In genomic region chr1:52056110-52056936, GRCh38 we compare ENCODE assay signal across 1 cellular context.
TF ChIP-seq lines count a peak whose summit lies in the region.

BTF3L4 (plus strand) TSS chr1:52056295; CDS start chr1:52059848, 3,553 bp downstream.

TF ChIP-seq in HepG2, 621 proteins besides CTCF, POLR2A, EP300 and RAD21 (continued from another document and continues in another):
- TF ChIP-seq, protein P1, sequence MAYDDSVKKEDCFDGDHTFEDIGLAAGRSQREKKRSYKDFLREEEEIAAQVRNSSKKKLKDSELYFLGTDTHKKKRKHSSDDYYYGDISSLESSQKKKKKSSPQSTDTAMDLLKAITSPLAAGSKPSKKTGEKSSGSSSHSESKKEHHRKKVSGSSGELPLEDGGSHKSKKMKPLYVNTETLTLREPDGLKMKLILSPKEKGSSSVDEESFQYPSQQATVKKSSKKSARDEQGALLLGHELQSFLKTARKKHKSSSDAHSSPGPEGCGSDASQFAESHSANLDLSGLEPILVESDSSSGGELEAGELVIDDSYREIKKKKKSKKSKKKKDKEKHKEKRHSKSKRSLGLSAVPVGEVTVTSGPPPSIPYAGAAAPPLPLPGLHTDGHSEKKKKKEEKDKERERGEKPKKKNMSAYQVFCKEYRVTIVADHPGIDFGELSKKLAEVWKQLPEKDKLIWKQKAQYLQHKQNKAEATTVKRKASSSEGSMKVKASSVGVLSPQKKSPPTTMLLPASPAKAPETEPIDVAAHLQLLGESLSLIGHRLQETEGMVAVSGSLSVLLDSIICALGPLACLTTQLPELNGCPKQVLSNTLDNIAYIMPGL (CRISPR knock-in tag; IDR thresholded peaks at IDR 0.05; ENCODE audit: borderline replicate concordance in 1 of 2, low read depth in 1 of 2), result peak in 1 of 2 experiments; percentile 55; a peak in 3 of 4 replicates
- TF ChIP-seq SP4 (CRISPR knock-in tag; IDR thresholded peaks at IDR 0.05), result peak; percentile 50
- no peak for TF ChIP-seq ZSCAN22 (CRISPR knock-in tag; IDR thresholded peaks at IDR 0.05)
- 0 out of 2 replicates have a peak, but pooled peaks have one; percentile 52 for TF ChIP-seq ZNF564 (CRISPR knock-in tag; IDR thresholded peaks at IDR 0.05)
- TF ChIP-seq SNAPC5 (CRISPR knock-in tag; IDR thresholded peaks at IDR 0.05; ENCODE audit: borderline replicate concordance), result no peak
- TF ChIP-seq, protein P2, sequence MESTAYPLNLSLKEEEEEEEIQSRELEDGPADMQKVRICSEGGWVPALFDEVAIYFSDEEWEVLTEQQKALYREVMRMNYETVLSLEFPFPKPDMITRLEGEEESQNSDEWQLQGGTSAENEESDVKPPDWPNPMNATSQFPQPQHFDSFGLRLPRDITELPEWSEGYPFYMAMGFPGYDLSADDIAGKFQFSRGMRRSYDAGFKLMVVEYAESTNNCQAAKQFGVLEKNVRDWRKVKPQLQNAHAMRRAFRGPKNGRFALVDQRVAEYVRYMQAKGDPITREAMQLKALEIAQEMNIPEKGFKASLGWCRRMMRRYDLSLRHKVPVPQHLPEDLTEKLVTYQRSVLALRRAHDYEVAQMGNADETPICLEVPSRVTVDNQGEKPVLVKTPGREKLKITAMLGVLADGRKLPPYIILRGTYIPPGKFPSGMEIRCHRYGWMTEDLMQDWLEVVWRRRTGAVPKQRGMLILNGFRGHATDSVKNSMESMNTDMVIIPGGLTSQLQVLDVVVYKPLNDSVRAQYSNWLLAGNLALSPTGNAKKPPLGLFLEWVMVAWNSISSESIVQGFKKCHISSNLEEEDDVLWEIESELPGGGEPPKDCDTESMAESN (CRISPR knock-in tag; conservative IDR thresholded peaks at IDR 0.05), result peak; percentile 79; the same call in 1 of the 2 replicates
- TF ChIP-seq ETV6 (CRISPR knock-in tag; conservative IDR thresholded peaks at IDR 0.05), result no peak
- TF ChIP-seq ZNF446 (CRISPR knock-in tag; IDR thresholded peaks at IDR 0.05), result no peak
- peak; percentile 43; the same call in 1 of the 2 replicates for TF ChIP-seq ZNF572 (CRISPR knock-in tag; IDR thresholded peaks at IDR 0.05)
- TF ChIP-seq, protein P3, sequence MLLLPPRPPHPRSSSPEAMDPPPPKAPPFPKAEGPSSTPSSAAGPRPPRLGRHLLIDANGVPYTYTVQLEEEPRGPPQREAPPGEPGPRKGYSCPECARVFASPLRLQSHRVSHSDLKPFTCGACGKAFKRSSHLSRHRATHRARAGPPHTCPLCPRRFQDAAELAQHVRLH (CRISPR knock-in tag; IDR thresholded peaks at IDR 0.05; ENCODE audit: borderline replicate concordance, low read depth), result peak; percentile 60; the same call in 1 of the 2 replicates
- no peak for TF ChIP-seq RFX1 (IDR thresholded peaks at IDR 0.05)
- TF ChIP-seq ZNF782 (CRISPR knock-in tag; IDR thresholded peaks at IDR 0.05; ENCODE audit: borderline replicate concordance), result no peak
- peak; percentile 64 for TF ChIP-seq TEAD3 (CRISPR knock-in tag; optimal IDR thresholded peaks at IDR 0.05; ENCODE audit: borderline replicate concordance)
- TF ChIP-seq EED (CRISPR knock-in tag; IDR thresholded peaks at IDR 0.05), result peak; percentile 82
- peak; percentile 14; the same call in 1 of the 2 replicates for TF ChIP-seq ZNF253 (CRISPR knock-in tag; IDR thresholded peaks at IDR 0.05; ENCODE audit: borderline replicate concordance)
- TF ChIP-seq TEF (CRISPR knock-in tag; IDR thresholded peaks at IDR 0.05), result no peak
- no peak for TF ChIP-seq ZBTB1 (CRISPR knock-in tag; IDR thresholded peaks at IDR 0.05; ENCODE audit: borderline replicate concordance)
- TF ChIP-seq, protein P4, sequence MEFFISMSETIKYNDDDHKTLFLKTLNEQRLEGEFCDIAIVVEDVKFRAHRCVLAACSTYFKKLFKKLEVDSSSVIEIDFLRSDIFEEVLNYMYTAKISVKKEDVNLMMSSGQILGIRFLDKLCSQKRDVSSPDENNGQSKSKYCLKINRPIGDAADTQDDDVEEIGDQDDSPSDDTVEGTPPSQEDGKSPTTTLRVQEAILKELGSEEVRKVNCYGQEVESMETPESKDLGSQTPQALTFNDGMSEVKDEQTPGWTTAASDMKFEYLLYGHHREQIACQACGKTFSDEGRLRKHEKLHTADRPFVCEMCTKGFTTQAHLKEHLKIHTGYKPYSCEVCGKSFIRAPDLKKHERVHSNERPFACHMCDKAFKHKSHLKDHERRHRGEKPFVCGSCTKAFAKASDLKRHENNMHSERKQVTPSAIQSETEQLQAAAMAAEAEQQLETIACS (CRISPR knock-in tag; IDR thresholded peaks at IDR 0.05), result no peak
- TF ChIP-seq CHCHD3 (CRISPR knock-in tag; IDR thresholded peaks at IDR 0.05), result 0 out of 2 replicates have a peak, but pooled peaks have one; percentile 28
- TF ChIP-seq TBX3 (IDR thresholded peaks at IDR 0.05; ENCODE audit: borderline replicate concordance), result no peak
- no peak for TF ChIP-seq CREB3 (CRISPR knock-in tag; IDR thresholded peaks at IDR 0.05)
- TF ChIP-seq RBM22 (optimal IDR thresholded peaks at IDR 0.05; ENCODE audit: low read length), result no peak
- peak; percentile 84 for TF ChIP-seq ZFY (CRISPR knock-in tag; IDR thresholded peaks at IDR 0.05)
- TF ChIP-seq, protein P5, sequence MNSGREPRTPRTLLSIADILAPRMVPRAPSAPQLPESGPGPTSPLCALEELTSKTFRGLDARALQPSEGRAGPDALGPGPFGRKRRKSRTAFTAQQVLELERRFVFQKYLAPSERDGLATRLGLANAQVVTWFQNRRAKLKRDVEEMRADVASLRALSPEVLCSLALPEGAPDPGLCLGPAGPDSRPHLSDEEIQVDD (CRISPR knock-in tag; IDR thresholded peaks at IDR 0.05; ENCODE audit: borderline replicate concordance), result peak; percentile 73
- no peak for TF ChIP-seq ZNF652 (CRISPR knock-in tag; IDR thresholded peaks at IDR 0.05; ENCODE audit: borderline replicate concordance, low read depth)
- TF ChIP-seq FOXM1 (CRISPR knock-in tag; IDR thresholded peaks at IDR 0.05), result no peak
- no peak for TF ChIP-seq ATF5 (CRISPR knock-in tag; IDR thresholded peaks at IDR 0.05; ENCODE audit: low read depth)
- no peak for TF ChIP-seq SMC3 (IDR thresholded peaks at IDR 0.05; ENCODE audit: low read length)
- 0 out of 2 replicates have a peak, but pooled peaks have one; percentile 6 for TF ChIP-seq ZNF615 (CRISPR knock-in tag; IDR thresholded peaks at IDR 0.05; ENCODE audit: borderline replicate concordance)
- TF ChIP-seq SUZ12 (IDR thresholded peaks at IDR 0.05; ENCODE audit: low read depth, low read length), result peak; percentile 33; the same call in 1 of the 2 replicates
- no peak for TF ChIP-seq EZH2 (conservative IDR thresholded peaks at IDR 0.05; ENCODE audit: low read depth, low read length)
- TF ChIP-seq ZNF512B (CRISPR knock-in tag; IDR thresholded peaks at IDR 0.05; ENCODE audit: borderline replicate concordance), result 0 out of 2 replicates have a peak, but pooled peaks have one; percentile 30
- no peak for TF ChIP-seq ZNF597 (CRISPR knock-in tag; IDR thresholded peaks at IDR 0.05)
- peak; percentile 52; the same call in 1 of the 2 replicates for TF ChIP-seq SRY (CRISPR knock-in tag; IDR thresholded peaks at IDR 0.05)
- TF ChIP-seq ZNF276 (CRISPR knock-in tag; IDR thresholded peaks at IDR 0.05; ENCODE audit: low read depth), result no peak; the same call in 1 of the 2 replicates
- TF ChIP-seq CCAR2 (optimal IDR thresholded peaks at IDR 0.05; ENCODE audit: low read depth, low read length), result no peak
- TF ChIP-seq MAFF (IDR thresholded peaks at IDR 0.05; ENCODE audit: low read depth, low read length), result no peak
- TF ChIP-seq HMG20A (CRISPR knock-in tag; IDR thresholded peaks at IDR 0.05; ENCODE audit: borderline replicate concordance), result no peak; the same call in 1 of the 2 replicates
- TF ChIP-seq ZBTB43 (CRISPR knock-in tag; conservative IDR thresholded peaks at IDR 0.05), result peak; percentile 61; the same call in 1 of the 2 replicates
- TF ChIP-seq SRSF9 (IDR thresholded peaks at IDR 0.05; ENCODE audit: borderline replicate concordance, insufficient read depth, low read depth, low read length, poor library complexity, severe bottlenecking), result no peak
- TF ChIP-seq KDM2A (CRISPR knock-in tag; IDR thresholded peaks at IDR 0.05; ENCODE audit: borderline replicate concordance, low read depth), result peak; percentile 60; the same call in 1 of the 2 replicates
- no peak for TF ChIP-seq SRSF1 (optimal IDR thresholded peaks at IDR 0.05; ENCODE audit: low read depth, low read length)
- TF ChIP-seq HOXA3 (CRISPR knock-in tag; IDR thresholded peaks at IDR 0.05), result peak; percentile 62; the same call in 1 of the 2 replicates
- TF ChIP-seq KLF9 (CRISPR knock-in tag; IDR thresholded peaks at IDR 0.05; ENCODE audit: low read depth), result no peak
- TF ChIP-seq ZNF10 (CRISPR knock-in tag; IDR thresholded peaks at IDR 0.05; ENCODE audit: borderline replicate concordance, low read depth), result no peak
- TF ChIP-seq LCORL (IDR thresholded peaks at IDR 0.05), result no peak
- TF ChIP-seq LCORL (CRISPR knock-in tag; IDR thresholded peaks at IDR 0.05), result no peak
- TF ChIP-seq ZKSCAN1 (IDR thresholded peaks at IDR 0.05; ENCODE audit: low read length), result no peak
- TF ChIP-seq GTF2F1 (IDR thresholded peaks at IDR 0.05; ENCODE audit: low read length), result no peak
- no peak for TF ChIP-seq ZNF124 (CRISPR knock-in tag; IDR thresholded peaks at IDR 0.05)
